ENCODE assay signal across 1 cellular context in the genomic region with DNA sequence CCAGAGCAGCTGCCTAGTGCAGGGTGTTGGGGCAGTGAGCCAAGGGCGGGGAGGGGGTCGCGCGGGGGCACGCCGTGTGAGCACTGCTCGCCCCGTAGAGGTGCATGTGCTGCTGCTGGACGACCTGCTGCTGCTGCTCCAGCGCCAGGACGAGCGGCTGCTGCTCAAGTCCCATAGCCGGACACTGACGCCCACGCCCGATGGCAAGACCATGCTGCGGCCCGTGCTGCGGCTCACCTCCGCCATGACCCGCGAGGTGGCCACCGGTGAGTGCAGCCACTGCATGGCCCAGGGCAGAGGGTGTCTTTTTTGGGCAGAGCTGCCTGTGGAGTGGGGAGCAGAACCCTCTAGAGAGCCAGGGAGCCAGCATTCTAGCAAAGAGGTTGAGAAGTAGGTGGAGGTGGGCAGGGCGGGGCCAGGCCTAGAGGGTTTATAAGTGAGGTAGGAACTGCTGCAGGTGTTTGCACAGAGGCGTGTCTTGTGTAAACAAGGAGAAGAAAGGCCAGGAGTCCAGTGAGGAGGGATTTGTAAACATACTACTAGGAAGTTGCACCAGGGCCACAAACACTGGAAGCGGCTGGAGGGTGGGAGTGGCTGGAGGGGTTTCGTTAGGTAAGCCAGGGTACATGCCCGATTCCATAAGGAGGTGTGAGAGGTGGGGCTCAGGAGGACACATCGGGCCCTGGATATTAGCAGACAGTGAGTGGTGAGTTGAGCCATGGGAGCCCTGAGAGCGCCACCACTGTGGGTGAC.
TF ChIP-seq lines count a peak whose summit lies in the region.

No MANE protein-coding gene starts in this region.

TF ChIP-seq in HEK293, 187 proteins besides CTCF, POLR2A, EP300 and RAD21 (continued from another document):
- TF ChIP-seq ZSCAN5A (tag by site-specific recombination; IDR thresholded peaks at IDR 0.05) (no peak), HOXC10 (CRISPR knock-in tag; IDR thresholded peaks at IDR 0.05) (no peak), ZBTB11 (tag by site-specific recombination; conservative IDR thresholded peaks at IDR 0.05; ENCODE audit: low read depth) (no peak), ZNF391 (tag by site-specific recombination; IDR thresholded peaks at IDR 0.05; ENCODE audit: borderline replicate concordance, low read depth) (no peak), ZNF777 (tag by site-specific recombination; IDR thresholded peaks at IDR 0.05; ENCODE audit: borderline replicate concordance) (no peak), MZF1 (tag by site-specific recombination; IDR thresholded peaks at IDR 0.05; ENCODE audit: borderline replicate concordance) (peak; percentile 25; the same call in 1 of the 2 replicates), ZNF626 (tag by site-specific recombination; IDR thresholded peaks at IDR 0.05) (no peak), SETDB1 (IDR thresholded peaks at IDR 0.05; ENCODE audit: insufficient read length, low read length) (no peak), ZNF248 (tag by site-specific recombination; IDR thresholded peaks at IDR 0.05) (no peak), ZEB2 (tag by site-specific recombination; IDR thresholded peaks at IDR 0.05) (no peak), ZNF510 (tag by site-specific recombination; IDR thresholded peaks at IDR 0.05; ENCODE audit: insufficient replicate concordance) (no peak), YY1 (tag by site-specific recombination; IDR thresholded peaks at IDR 0.05) (no peak), MYNN (tag by site-specific recombination; IDR thresholded peaks at IDR 0.05; ENCODE audit: borderline replicate concordance) (no peak), SP3 (tag by site-specific recombination; IDR thresholded peaks at IDR 0.05) (no peak), ZNF623 (tag by site-specific recombination; IDR thresholded peaks at IDR 0.05) (no peak)
- TF ChIP-seq, protein P1, sequence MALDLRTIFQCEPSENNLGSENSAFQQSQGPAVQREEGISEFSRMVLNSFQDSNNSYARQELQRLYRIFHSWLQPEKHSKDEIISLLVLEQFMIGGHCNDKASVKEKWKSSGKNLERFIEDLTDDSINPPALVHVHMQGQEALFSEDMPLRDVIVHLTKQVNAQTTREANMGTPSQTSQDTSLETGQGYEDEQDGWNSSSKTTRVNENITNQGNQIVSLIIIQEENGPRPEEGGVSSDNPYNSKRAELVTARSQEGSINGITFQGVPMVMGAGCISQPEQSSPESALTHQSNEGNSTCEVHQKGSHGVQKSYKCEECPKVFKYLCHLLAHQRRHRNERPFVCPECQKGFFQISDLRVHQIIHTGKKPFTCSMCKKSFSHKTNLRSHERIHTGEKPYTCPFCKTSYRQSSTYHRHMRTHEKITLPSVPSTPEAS (tag by site-specific recombination; IDR thresholded peaks at IDR 0.05), result no peak
- TF ChIP-seq, protein P2, sequence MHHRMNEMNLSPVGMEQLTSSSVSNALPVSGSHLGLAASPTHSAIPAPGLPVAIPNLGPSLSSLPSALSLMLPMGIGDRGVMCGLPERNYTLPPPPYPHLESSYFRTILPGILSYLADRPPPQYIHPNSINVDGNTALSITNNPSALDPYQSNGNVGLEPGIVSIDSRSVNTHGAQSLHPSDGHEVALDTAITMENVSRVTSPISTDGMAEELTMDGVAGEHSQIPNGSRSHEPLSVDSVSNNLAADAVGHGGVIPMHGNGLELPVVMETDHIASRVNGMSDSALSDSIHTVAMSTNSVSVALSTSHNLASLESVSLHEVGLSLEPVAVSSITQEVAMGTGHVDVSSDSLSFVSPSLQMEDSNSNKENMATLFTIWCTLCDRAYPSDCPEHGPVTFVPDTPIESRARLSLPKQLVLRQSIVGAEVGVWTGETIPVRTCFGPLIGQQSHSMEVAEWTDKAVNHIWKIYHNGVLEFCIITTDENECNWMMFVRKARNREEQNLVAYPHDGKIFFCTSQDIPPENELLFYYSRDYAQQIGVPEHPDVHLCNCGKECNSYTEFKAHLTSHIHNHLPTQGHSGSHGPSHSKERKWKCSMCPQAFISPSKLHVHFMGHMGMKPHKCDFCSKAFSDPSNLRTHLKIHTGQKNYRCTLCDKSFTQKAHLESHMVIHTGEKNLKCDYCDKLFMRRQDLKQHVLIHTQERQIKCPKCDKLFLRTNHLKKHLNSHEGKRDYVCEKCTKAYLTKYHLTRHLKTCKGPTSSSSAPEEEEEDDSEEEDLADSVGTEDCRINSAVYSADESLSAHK (tag by site-specific recombination; IDR thresholded peaks at IDR 0.05), result no peak
